Comparison of ENCODE assay signal across 16 cellular contexts in the genomic region with DNA sequence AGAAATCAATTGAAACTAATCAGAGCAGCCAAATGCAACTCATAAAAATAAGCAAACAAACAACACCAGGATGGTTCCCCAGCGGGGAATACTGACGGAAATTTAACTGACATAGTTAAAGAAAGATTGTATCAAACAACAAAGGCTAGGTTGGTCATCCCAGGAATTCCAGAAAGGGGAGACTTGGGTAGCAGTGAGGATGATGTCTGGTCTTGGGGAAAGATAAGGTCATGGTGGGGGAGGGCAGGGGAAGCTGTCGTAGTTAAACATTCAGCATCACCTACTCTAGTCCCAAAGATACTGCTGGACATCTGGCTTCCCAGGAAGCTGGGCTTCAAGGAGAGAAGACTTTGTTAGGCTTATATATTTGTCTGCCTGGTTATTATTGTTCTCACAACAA. TPM values are rescaled to one million over a fixed set of nuclear protein-coding genes. Genes with fewer than 3 reads are reported as not detected.
DNase-seq lines count a peak whose midpoint lies in the region; ATAC-seq and TF ChIP-seq lines count a peak whose summit lies in the region.
"Had no signal": no experiment of that assay in that cellular context is flagged by ENCODE, and none has a peak within 500 bp of the region (broad histone marks: within the 10 kb centered on the region; RNA-seq: fewer than 3 reads in every experiment).

No MANE protein-coding gene starts in this region.

- H2BK20ac ChIP-seq in H9 (ENCODE audit: low read depth, low read length, poor library complexity, severe bottlenecking), result no peak overlapping the region

- H3K23ac ChIP-seq in H9 (ENCODE audit: insufficient read length, low read depth, low read length) (no peak overlapping the region), mesendoderm (ENCODE audit: low read length) (no peak overlapping the region)

- H3K4me1 Mint-ChIP-seq in H9 (peaks cover 25 to 27% of the 10 kb centered on the region in 2 experiments), chondrocyte (ENCODE audit: low read depth) (peaks cover 14% of the 10 kb centered on the region)
- H3K4me1 Mint-ChIP-seq: CD4-positive, alpha-beta memory T cell had no signal

- no peak overlapping the region for H3K4me3 ChIP-seq in mesendoderm (ENCODE audit: low read length)
- H3K4me3 ChIP-seq: GM12878 had no signal

- H3K23me2 ChIP-seq in H9 (ENCODE audit: insufficient read length, low read depth, low read length, poor library complexity, severe bottlenecking), result no peaks in the 10 kb centered on the region

- H3K79me2 ChIP-seq in H9 (ENCODE audit: insufficient read depth, low read length), result no peaks in the 10 kb centered on the region
- no peaks in the 10 kb centered on the region for H3K79me2 ChIP-seq in mesendoderm (ENCODE audit: control insufficient read depth, insufficient read depth, low read length)

- H3K9me3 Mint-ChIP-seq in H9 (no peaks in the 10 kb centered on the region), chondrocyte (ENCODE audit: low read depth) (no peaks in the 10 kb centered on the region)
- H3K9me3 Mint-ChIP-seq: CD4-positive, alpha-beta memory T cell had no signal

- no peaks in the 10 kb centered on the region; the same call in 1 of the 2 replicates for H3K4me1 ChIP-seq in H9 (ENCODE audit: insufficient read depth, low read length)
- H3K4me1 ChIP-seq in mesendoderm (ENCODE audit: control insufficient read depth, low read depth, low read length), result peaks cover 2% of the 10 kb centered on the region

- no peak overlapping the region for H2BK120ac ChIP-seq in H9 (ENCODE audit: low read depth, low read length, poor library complexity, severe bottlenecking)
- peak overlapping the region; percentile 28 for H2BK120ac ChIP-seq in mesendoderm (ENCODE audit: low read depth, low read length)

- H2AFZ ChIP-seq in H9 (ENCODE audit: low read length), result peak overlapping the region; percentile 22

- H3K27ac ChIP-seq in H9 (ENCODE audit: insufficient read length, low read depth, low read length) (no peak overlapping the region), mesendoderm (ENCODE audit: low read depth, low read length) (peak overlapping the region; percentile 43)

- H4K5ac ChIP-seq in H9 (ENCODE audit: insufficient read length, low read depth, low read length) (no peak overlapping the region), mesendoderm (ENCODE audit: low read length) (no peak overlapping the region)

- H3K9ac ChIP-seq in H9 (ENCODE audit: extremely low read depth, insufficient read length, low read length), result no peak overlapping the region
- no peak overlapping the region for H3K9ac ChIP-seq in mesendoderm (ENCODE audit: low read length)

- H3K9me3 ChIP-seq in H9 (ENCODE audit: control insufficient read depth, low read depth, low read length), result no peaks in the 10 kb centered on the region

- no peak for TF ChIP-seq CTCF in H9 (conservative IDR thresholded peaks at IDR 0.05)
- no peak for TF ChIP-seq CTCF in chondrocyte (IDR thresholded peaks at IDR 0.05)

- H3K27me3 ChIP-seq in H9 (ENCODE audit: insufficient read depth, low read length) (no peaks in the 10 kb centered on the region), mesendoderm (ENCODE audit: insufficient read depth, low read length, poor library complexity) (no peaks in the 10 kb centered on the region)

- H2BK15ac ChIP-seq in H9 (ENCODE audit: low read depth, low read length) (no peak overlapping the region), mesendoderm (replicated peaks; ENCODE audit: low read depth) (no peak overlapping the region)

- H3K4me3 Mint-ChIP-seq in H9 (no peak overlapping the region), chondrocyte (ENCODE audit: unreplicated experiment) (no peak overlapping the region)
- H3K4me3 Mint-ChIP-seq: CD4-positive, alpha-beta memory T cell had no signal

- no peaks in the 10 kb centered on the region for H4K20me1 ChIP-seq in H9 (ENCODE audit: control insufficient read depth, insufficient read depth, insufficient read length)

- no peak overlapping the region for H4K91ac ChIP-seq in H9 (ENCODE audit: insufficient read length, low read depth, low read length)

- no peak overlapping the region for H2BK12ac ChIP-seq in H9 (ENCODE audit: insufficient read length, low read depth, low read length)

- no peak overlapping the region for H3K14ac ChIP-seq in H9 (ENCODE audit: insufficient read depth, low read length)

- no peak overlapping the region for H3T11ph ChIP-seq in H9 (ENCODE audit: low read length)

- H3K36me3 ChIP-seq in mesendoderm (ENCODE audit: control insufficient read depth, insufficient read depth, low read length), result no peaks in the 10 kb centered on the region

- H3K4ac ChIP-seq in H9 (ENCODE audit: low read depth, low read length) (no peak overlapping the region), mesendoderm (ENCODE audit: low read depth, low read length) (no peak overlapping the region)

- ATAC-seq in HG02610 (IDR thresholded peaks at IDR 0.05; ENCODE audit: unreplicated experiment), result no peak
- ATAC-seq: GM12878 had no signal

- H3K27ac Mint-ChIP-seq in H9 (peak overlapping the region in 1 of 3 experiments; percentile 46; a peak in 1 of 7 replicates), chondrocyte (ENCODE audit: unreplicated experiment) (peak overlapping the region; percentile 63)
- H3K27ac Mint-ChIP-seq: CD4-positive, alpha-beta memory T cell had no signal

- H4K8ac ChIP-seq in H9 (replicated peaks; ENCODE audit: insufficient read length, low read depth, low read length), result no peak overlapping the region
- no peak overlapping the region for H4K8ac ChIP-seq in mesendoderm (ENCODE audit: low read depth, low read length)

- H3K56ac ChIP-seq in H9 (ENCODE audit: insufficient read length, low read depth, low read length), result no peak overlapping the region
- no peak overlapping the region for H3K56ac ChIP-seq in mesendoderm (ENCODE audit: low read length)

- H3K79me1 ChIP-seq in H9 (ENCODE audit: insufficient read depth, low read depth, low read length, poor library complexity, severe bottlenecking) (no peaks in the 10 kb centered on the region), mesendoderm (ENCODE audit: low read length) (no peaks in the 10 kb centered on the region)

- H3K27me3 Mint-ChIP-seq in H9 (ENCODE audit: low read depth), result no peaks in the 10 kb centered on the region
- no peaks in the 10 kb centered on the region for H3K27me3 Mint-ChIP-seq in chondrocyte (ENCODE audit: low read depth)
- H3K27me3 Mint-ChIP-seq: CD4-positive, alpha-beta memory T cell had no signal

- WGBS in H9 (ENCODE audit: extremely low coverage, insufficient read length, low lambda C conversion rate), result no CpG with 5 or more reads among the region's 3 CpGs
- no CpG with 5 or more reads among the region's 3 CpGs for WGBS in mesendoderm (ENCODE audit: extremely low coverage, insufficient coverage, low lambda C conversion rate)

- H3K18ac ChIP-seq in H9 (ENCODE audit: insufficient read length, low read depth, low read length) (no peak overlapping the region), mesendoderm (ENCODE audit: low read length) (peak overlapping the region; percentile 75)

- H2BK5ac ChIP-seq in H9 (ENCODE audit: insufficient read length, low read length) (no peak overlapping the region), mesendoderm (ENCODE audit: low read length) (no peak overlapping the region)

- DNase-seq in H9 (no peak), chondrocyte (ENCODE audit: low spot score) (no peak), mesendoderm (peak; percentile 88), NCI-H2081 treated with DMSO at 0.1 percent for 48 hours (lab: John Stamatoyannopoulos, UW) (no peak), kidney tubule cell (ENCODE audit: low spot score) (no peak)
- DNase-seq in activated CD8-positive, alpha-beta memory T cell treated with anti-CD3 and anti-CD28 coated beads for 24 hours, result no peak
- DNase-seq: C1 segment of cervical spinal cord; Calu3; CD4-positive, alpha-beta memory T cell; COR-L47; DND-41; GDM1; GOT3; HCEC 1CT had no signal

- H3K36me3 Mint-ChIP-seq in H9 (ENCODE audit: insufficient read depth in 1 of 3, low read depth in 3 of 3) (no peaks in the 10 kb centered on the region), chondrocyte (ENCODE audit: low read depth) (peaks cover 14% of the 10 kb centered on the region)
- H3K36me3 Mint-ChIP-seq: CD4-positive, alpha-beta memory T cell had no signal

- H3K4me2 ChIP-seq in H9 (ENCODE audit: insufficient read depth, insufficient read length, low read length) (no peak overlapping the region), mesendoderm (ENCODE audit: low read length) (no peak overlapping the region)

- no peak overlapping the region for H2AK5ac ChIP-seq in H9 (ENCODE audit: insufficient read length, low read length)
- H2AK5ac ChIP-seq in mesendoderm (ENCODE audit: low read length), result no peak overlapping the region

RNA-seq across cellular contexts. Expression of gene DYNC1I1, which starts 50.4 kb away (rescaled TPM):
- total RNA-seq in H9 (2021) (3.2 TPM in 2 replicates), chondrocyte (17.4 to 80.2 TPM (median 21.0 TPM) in 3 replicates)
- 0.91 TPM for polyA plus RNA-seq in mesendoderm (2013, experiment 1 of 2)
- 0.98 TPM for polyA plus RNA-seq in mesendoderm (2013, experiment 2 of 2)
- total RNA-seq: CD4-positive, alpha-beta memory T cell had no signal
